In the genomic region with DNA sequence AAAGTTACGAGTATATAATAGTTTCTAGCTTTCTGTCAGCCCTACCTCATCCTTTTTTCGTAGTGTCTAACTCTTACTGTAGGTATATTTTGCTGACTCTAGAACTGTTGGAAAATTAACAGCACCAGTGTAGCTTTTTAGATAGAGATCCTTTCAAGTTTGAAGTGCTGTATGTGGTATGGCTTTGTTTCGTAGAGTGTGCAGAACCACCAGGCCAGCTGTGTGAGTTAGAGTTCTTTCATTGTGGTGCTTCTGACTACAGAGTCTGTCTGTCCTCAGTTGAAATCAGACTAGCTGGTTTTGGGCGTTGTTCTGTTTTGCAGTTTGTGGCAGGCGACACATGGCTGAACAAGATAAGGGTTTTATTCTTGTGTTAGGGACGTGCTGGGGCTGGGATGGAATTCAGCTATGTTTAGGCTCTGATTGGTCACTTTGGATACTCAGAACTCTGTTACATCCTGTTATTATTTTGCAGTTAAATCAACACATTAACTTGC, we compare ENCODE assay signal across 7 cellular contexts. TPM values are rescaled to one million over a fixed set of nuclear protein-coding genes. Genes with fewer than 3 reads are reported as not detected.
DNase-seq lines count a peak whose midpoint lies in the region; FAIRE-seq and TF ChIP-seq lines count a peak whose summit lies in the region.

No MANE protein-coding gene starts in this region.

- in situ Hi-C loops in astrocyte of the spinal cord (cut with HindIII; ENCODE audit: low sequenced_read_pairs) = no loop called here

- H3K36me3 ChIP-seq in HUES48 (ENCODE audit: control insufficient read depth, insufficient read depth, low read length) (no peaks in the 10 kb centered on the region), kidney epithelial cell (ENCODE audit: control insufficient read depth, insufficient read depth, low read length) (no peaks in the 10 kb centered on the region), stomach smooth muscle (ENCODE audit: control insufficient read depth in 2 of 2, insufficient read depth in 2 of 2, low read length in 2 of 2) (no peaks in the 10 kb centered on the region)

- H3K9me3 ChIP-seq in HUES48 (ENCODE audit: control insufficient read depth, insufficient read depth, low read length) (no peaks in the 10 kb centered on the region), stomach smooth muscle (ENCODE audit: control insufficient read depth in 2 of 2, low read length in 2 of 2) (no peaks in the 10 kb centered on the region)

- H3K27ac ChIP-seq in HUES48 (ENCODE audit: low read depth, low read length) = peak overlapping the region; percentile 4
- no peak overlapping the region for H3K27ac ChIP-seq in stomach smooth muscle (ENCODE audit: low read length)

- FAIRE-seq in RCC 7860 (lab: Jason Lieb, UNC) = no peak

- DNase-seq in astrocyte of the spinal cord (ENCODE audit: low read depth, low spot score) (peak; percentile 52), kidney epithelial cell (ENCODE audit: low read depth) (no peak), RCC 7860 (ENCODE audit: low spot score) (no peak)
- DNase-seq in activated T-cell treated with anti-CD3 and anti-CD28 coated beads, Interleukin-2, amount 50 U/mL, for 1 hour = no peak
- no peak for DNase-seq in stimulated activated CD4-positive, alpha-beta T cell treated with anti-CD3 and anti-CD28 coated beads, Interleukin-2, amount 100 ng/mL, for 24 hours

- peaks cover 33% of the 10 kb centered on the region for H3K4me1 ChIP-seq in HUES48 (ENCODE audit: control insufficient read depth, insufficient read depth, low read length)
- H3K4me1 ChIP-seq in stomach smooth muscle (ENCODE audit: control insufficient read depth, insufficient read depth, low read length) = peaks cover 18% of the 10 kb centered on the region

- H3K27me3 ChIP-seq in HUES48 (ENCODE audit: control insufficient read depth, insufficient read depth, low read length) (no peaks in the 10 kb centered on the region), kidney epithelial cell (ENCODE audit: control insufficient read depth, insufficient read depth, low read length) (no peaks in the 10 kb centered on the region), stomach smooth muscle (ENCODE audit: control insufficient read depth in 1 of 2, insufficient read depth in 2 of 2, low read length in 2 of 2) (no peaks in the 10 kb centered on the region)

- H3K4me3 ChIP-seq in HUES48 (ENCODE audit: low read depth, low read length) = peak overlapping the region; percentile 4; the same call in 1 of the 2 replicates
- peak overlapping the region; percentile 95 for H3K4me3 ChIP-seq in astrocyte of the spinal cord (ENCODE audit: low read depth, low read length)
- H3K4me3 ChIP-seq in kidney epithelial cell (ENCODE audit: low read depth, low read length) = peak overlapping the region; percentile 18
- H3K4me3 ChIP-seq in stomach smooth muscle (ENCODE audit: low read length in 2 of 2) = peak overlapping the region; percentile 58 to 99

- H3K9ac ChIP-seq in HUES48 (ENCODE audit: low read depth, low read length) (no peak overlapping the region), stomach smooth muscle (ENCODE audit: low read length in 2 of 2) (peak overlapping the region; percentile 37 to 53)

- TF ChIP-seq CTCF in astrocyte of the spinal cord (IDR thresholded peaks at IDR 0.05; ENCODE audit: low read depth, low read length) (no peak), kidney epithelial cell (IDR thresholded peaks at IDR 0.05; ENCODE audit: insufficient read depth, low read length, poor library complexity, severe bottlenecking) (no peak)

RNA-seq across cellular contexts. Expression of a gene that starts 3.2 kb away (rescaled TPM):
- 52.1 and 54.7 TPM in 2 replicates for total RNA-seq in kidney epithelial cell

RNA-seq across cellular contexts. Expression of a gene that starts 14.3 kb away (rescaled TPM):
- total RNA-seq in kidney epithelial cell = 8.6 and 9.3 TPM in 2 replicates

Comparison
In these comparisons a context has a peak if more than half of its experiments do, and no peak if none do; other contexts are left out.
1. H3K4me3 ChIP-seq: peak in every context shown above with its lines; median percentile 95 in astrocyte of the spinal cord; 78 in stomach smooth muscle; 18 in kidney epithelial cell; 4 in HUES48.